Comparison of ENCODE assay signal across 31 cellular contexts in the genomic region with DNA sequence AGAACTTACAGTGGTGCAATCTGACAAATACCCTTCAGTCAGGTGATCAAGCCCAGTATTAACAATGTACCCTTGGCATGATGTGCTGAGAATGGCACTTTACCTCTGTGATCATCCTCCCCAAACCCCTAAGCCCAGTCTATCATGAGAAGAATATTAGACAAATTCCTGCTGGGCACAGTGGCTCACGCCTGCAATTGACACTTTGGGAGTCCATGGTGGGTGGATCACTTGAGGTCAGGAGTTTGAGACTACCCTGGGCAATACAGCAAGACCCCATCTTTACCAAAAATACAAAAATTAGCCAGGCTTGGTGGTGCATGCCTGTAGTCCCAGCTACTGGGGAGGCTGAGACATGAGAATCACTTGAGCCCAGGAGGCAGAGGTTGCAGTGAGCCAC.
"Had no signal": no experiment of that assay in that cellular context is flagged by ENCODE, and none has a peak within 500 bp of the region (broad histone marks: within the 10 kb centered on the region; RNA-seq: fewer than 3 reads in every experiment).

No MANE protein-coding gene starts in this region.

- H3K4me2 ChIP-seq: neural progenitor cell, smooth muscle cell had no signal

- H3K4me1 ChIP-seq: neural progenitor cell, parathyroid adenoma, psoas muscle, spleen, suprapubic skin, testis, tibial artery, transverse colon, upper lobe of left lung, uterus had no signal

- H3K79me2 ChIP-seq: parathyroid adenoma had no signal

- H2AFZ ChIP-seq: neural progenitor cell, parathyroid adenoma had no signal

- H3K9me3 ChIP-seq: ovary, psoas muscle, testis, tibial artery, transverse colon, upper lobe of left lung, uterus had no signal

- H3K4me3 ChIP-seq: neural progenitor cell, ovary, psoas muscle, skin epidermis, smooth muscle cell, spleen, suprapubic skin, testis, tibial artery, transverse colon, upper lobe of left lung, uterus had no signal

- H3K9me3 Mint-ChIP-seq: natural killer cell; nephron; stimulated activated memory B cell treated with anti-CD40 and anti-IgM and Interleukin-4, amounts not matched to agents 10 μg/mL and 1 μg/mL and 100 μg/mL, for 72 hours had no signal

- H3K36me3 Mint-ChIP-seq: natural killer cell; neural progenitor cell; stimulated activated memory B cell treated with anti-CD40 and anti-IgM and Interleukin-4, amounts not matched to agents 10 μg/mL and 1 μg/mL and 100 μg/mL, for 72 hours had no signal

- ATAC-seq: naive thymus-derived CD4-positive, alpha-beta T cell; natural killer cell; psoas muscle; right cardiac atrium; sciatic nerve; stimulated activated memory B cell treated with anti-CD40 and anti-IgM and Interleukin-4, amounts not matched to agents 10 μg/mL and 1 μg/mL and 100 μg/mL, for 72 hours; stimulated activated naive CD8-positive, alpha-beta T cell treated with anti-CD3 and anti-CD28 coated beads, Interleukin-15, amount 100 ng/mL, for 72 hours; stimulated activated naive CD8-positive, alpha-beta T cell treated with anti-CD3 and anti-CD28 coated beads, Interleukin-15, Interleukin-2, amounts not matched to agents 100 U/mL and 50 U/mL, for 24 hours had no signal

- H3K4me1 Mint-ChIP-seq: naive thymus-derived CD4-positive, alpha-beta T cell; natural killer cell; nephron; neural progenitor cell; stimulated activated memory B cell treated with anti-CD40 and anti-IgM and Interleukin-4, amounts not matched to agents 10 μg/mL and 1 μg/mL and 100 μg/mL, for 72 hours; stimulated activated naive CD8-positive, alpha-beta T cell treated with anti-CD3 and anti-CD28 coated beads, Interleukin-15, amount 100 ng/mL, for 72 hours had no signal

- H3K4me3 Mint-ChIP-seq: naive thymus-derived CD4-positive, alpha-beta T cell; natural killer cell; nephron; neural progenitor cell; stimulated activated memory B cell treated with anti-CD40 and anti-IgM and Interleukin-4, amounts not matched to agents 10 μg/mL and 1 μg/mL and 100 μg/mL, for 72 hours; stimulated activated naive CD8-positive, alpha-beta T cell treated with anti-CD3 and anti-CD28 coated beads, Interleukin-15, amount 100 ng/mL, for 72 hours had no signal

- H3K27ac ChIP-seq: neural progenitor cell, ovary, parathyroid adenoma, psoas muscle, skin epidermis, spleen, suprapubic skin, testis, tibial artery, transverse colon, upper lobe of left lung, uterus had no signal

- H3K36me3 ChIP-seq: neural progenitor cell, ovary, spleen, suprapubic skin, tibial artery, transverse colon, upper lobe of left lung, uterus had no signal

- DNase-seq: naive thymus-derived CD4-positive, alpha-beta T cell; natural killer cell; occipital lobe; ovary; posterior cingulate gyrus; psoas muscle; right cardiac atrium; spleen; stimulated activated CD4-positive, alpha-beta T cell treated with anti-CD3 and anti-CD28 coated beads, Interleukin-12 subunit alpha, Interleukin-12 subunit beta, amount 100 ng/mL, for 4 hours; stimulated activated CD4-positive, alpha-beta T cell treated with anti-CD3 and anti-CD28 coated beads, Interleukin-1b, Interleukin-23, amount 100 ng/mL, for 48 hours; stimulated activated CD4-positive, alpha-beta T cell treated with anti-CD3 and anti-CD28 coated beads, Interleukin-4, amount 100 ng/mL, for 1 hour; stimulated activated CD4-positive, alpha-beta T cell treated with anti-CD3 and anti-CD28 coated beads, Interleukin-4, amount 100 ng/mL, for 4 hours; stimulated activated CD8-positive, alpha-beta memory T cell treated with anti-CD3 and anti-CD28 coated beads, Interleukin-4, amount 100 ng/mL, for 48 hours; stimulated activated naive CD4-positive, alpha-beta T cell; stimulated activated naive CD8-positive, alpha-beta T cell treated with anti-CD3 and anti-CD28 coated beads, Interleukin-15, amount 100 ng/mL, for 72 hours; stimulated activated naive CD8-positive, alpha-beta T cell treated with anti-CD3 and anti-CD28 coated beads, Interleukin-15, Interleukin-2, amounts not matched to agents 100 U/mL and 50 U/mL, for 24 hours; substantia nigra; testis; tibial artery; transverse colon; upper lobe of left lung; uterus had no signal

- H3K9ac ChIP-seq: neural progenitor cell, parathyroid adenoma had no signal

- H3K27me3 Mint-ChIP-seq: progenitor cell of endocrine pancreas had no signal

- H3K27ac Mint-ChIP-seq: naive thymus-derived CD4-positive, alpha-beta T cell; natural killer cell; nephron; neural progenitor cell; progenitor cell of endocrine pancreas; stimulated activated memory B cell treated with anti-CD40 and anti-IgM and Interleukin-4, amounts not matched to agents 10 μg/mL and 1 μg/mL and 100 μg/mL, for 72 hours had no signal

- H3K27me3 ChIP-seq: neural progenitor cell, ovary, testis, upper lobe of left lung, uterus had no signal
